ENCODE assay signal across 20 cellular contexts in the genomic region with DNA sequence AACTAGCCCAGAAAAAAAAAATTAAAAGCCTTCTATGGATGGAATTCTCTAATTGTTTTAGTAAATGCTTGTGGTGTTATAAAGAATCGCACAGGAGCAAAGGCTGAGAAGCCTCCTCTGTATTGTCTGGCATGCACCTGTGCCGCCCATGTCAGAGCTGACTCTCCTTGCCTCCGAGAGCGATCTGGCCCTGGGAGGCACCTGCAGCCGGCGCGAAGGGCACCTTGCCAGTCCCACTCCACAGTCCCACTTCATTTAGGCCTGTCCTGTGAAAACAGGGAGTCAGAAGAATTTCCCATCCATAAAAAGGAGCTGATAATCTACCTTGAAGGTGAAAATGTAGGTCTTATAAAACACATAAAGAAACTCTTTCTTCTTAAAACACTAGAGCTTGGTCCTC.
A peak's percentile ranks its signal among the peaks of the same experiment; 100 is the strongest.
DNase-seq lines count a peak whose midpoint lies in the region; ATAC-seq and TF ChIP-seq lines count a peak whose summit lies in the region.
"Had no signal": no experiment of that assay in that cellular context is flagged by ENCODE, and none has a peak within 500 bp of the region (broad histone marks: within the 10 kb centered on the region; RNA-seq: fewer than 3 reads in every experiment).

No MANE protein-coding gene starts in this region.

- H3K27ac Mint-ChIP-seq in osteocyte (ENCODE audit: unreplicated experiment): no peak overlapping the region
- no peak overlapping the region for H3K27ac Mint-ChIP-seq in activated CD8-positive, alpha-beta T cell treated with anti-CD3 and anti-CD28 coated beads, Interleukin-2, amount 10 ng/mL, durations not matched to agents 7 days and 5 days
- H3K27ac Mint-ChIP-seq: CD4-positive, alpha-beta T cell; CD8-positive, alpha-beta memory T cell had no signal

- TF ChIP-seq CTCF in osteocyte (IDR thresholded peaks at IDR 0.05): no peak

- POLR2A ChIA-PET in activated CD8-positive, alpha-beta T cell treated with anti-CD3 and anti-CD28 coated beads, Interleukin-2, amount 10 ng/mL, durations not matched to agents 7 days and 5 days (lab: Charles Lee): no interaction called here

- intact Hi-C loops in Right ventricle myocardium inferior (cut with DNase I): no loop called here
- intact Hi-C loops in left ventricle myocardium superior (cut with micrococcal nuclease): no loop called here

- H3K36me3 Mint-ChIP-seq in osteocyte (ENCODE audit: unreplicated experiment): no peaks in the 10 kb centered on the region
- no peaks in the 10 kb centered on the region for H3K36me3 Mint-ChIP-seq in activated CD8-positive, alpha-beta T cell treated with anti-CD3 and anti-CD28 coated beads, Interleukin-2, amount 10 ng/mL, durations not matched to agents 7 days and 5 days (ENCODE audit: low read depth)
- H3K36me3 Mint-ChIP-seq: CD14-positive monocyte; CD8-positive, alpha-beta memory T cell had no signal

- ATAC-seq in Right ventricle myocardium inferior: no peak
- ATAC-seq in left ventricle myocardium superior: no peak
- ATAC-seq in activated CD8-positive, alpha-beta T cell treated with anti-CD3 and anti-CD28 coated beads, Interleukin-2, amount 10 ng/mL, durations not matched to agents 7 days and 5 days: no peak
- ATAC-seq: GM12878 had no signal

- no peaks in the 10 kb centered on the region for H3K4me1 Mint-ChIP-seq in osteocyte (ENCODE audit: unreplicated experiment)
- no peaks in the 10 kb centered on the region for H3K4me1 Mint-ChIP-seq in activated CD8-positive, alpha-beta T cell treated with anti-CD3 and anti-CD28 coated beads, Interleukin-2, amount 10 ng/mL, durations not matched to agents 7 days and 5 days (ENCODE audit: low read depth)
- H3K4me1 Mint-ChIP-seq: CD14-positive monocyte; CD8-positive, alpha-beta memory T cell had no signal

- peak; percentile 28 for DNase-seq in Right ventricle myocardium inferior (ENCODE audit: missing footprints)
- DNase-seq in left ventricle myocardium superior: no peak
- peak; percentile 54 for DNase-seq in cerebellar cortex (ENCODE audit: low spot score)
- DNase-seq in osteocyte (ENCODE audit: extremely low spot score, unreplicated experiment): peak; percentile 13
- DNase-seq in NCI-H1417 (lab: John Stamatoyannopoulos, UW): no peak
- DNase-seq in activated CD8-positive, alpha-beta T cell treated with anti-CD3 and anti-CD28 coated beads, Interleukin-2, amount 10 ng/mL, durations not matched to agents 7 days and 5 days: no peak
- DNase-seq: 8988T; ACHN; AML-193; BE2C; CD4-positive, alpha-beta T cell; CD8-positive, alpha-beta memory T cell; DMS 273 treated with DMSO at 0.1 percent for 48 hours; DND-41; GDM1; GM23248; H7; HCEC 1CT had no signal

- CTCF ChIA-PET in activated CD8-positive, alpha-beta T cell treated with anti-CD3 and anti-CD28 coated beads, Interleukin-2, amount 10 ng/mL, durations not matched to agents 7 days and 5 days (lab: Charles Lee): no interaction called here

- H3K9me3 Mint-ChIP-seq in osteocyte (ENCODE audit: unreplicated experiment): no peaks in the 10 kb centered on the region
- no peaks in the 10 kb centered on the region for H3K9me3 Mint-ChIP-seq in activated CD8-positive, alpha-beta T cell treated with anti-CD3 and anti-CD28 coated beads, Interleukin-2, amount 10 ng/mL, durations not matched to agents 7 days and 5 days (ENCODE audit: insufficient read depth)
- H3K9me3 Mint-ChIP-seq: CD4-positive, alpha-beta T cell had no signal

- H3K4me3 Mint-ChIP-seq in osteocyte (ENCODE audit: unreplicated experiment): no peak overlapping the region
- H3K4me3 Mint-ChIP-seq in activated CD8-positive, alpha-beta T cell treated with anti-CD3 and anti-CD28 coated beads, Interleukin-2, amount 10 ng/mL, durations not matched to agents 7 days and 5 days: no peak overlapping the region
- H3K4me3 Mint-ChIP-seq: CD14-positive monocyte; CD4-positive, alpha-beta T cell; CD8-positive, alpha-beta memory T cell had no signal

- H3K27me3 Mint-ChIP-seq in osteocyte (ENCODE audit: unreplicated experiment): peaks cover 30% of the 10 kb centered on the region
- H3K27me3 Mint-ChIP-seq in activated CD8-positive, alpha-beta T cell treated with anti-CD3 and anti-CD28 coated beads, Interleukin-2, amount 10 ng/mL, durations not matched to agents 7 days and 5 days (ENCODE audit: low read depth): peaks cover 1% of the 10 kb centered on the region

Comparison
In these comparisons a context has a peak if more than half of its experiments do, and no peak if none do; other contexts are left out.
1. DNase-seq: peak in Right ventricle myocardium inferior (single experiment), cerebellar cortex (single experiment) and osteocyte (single experiment); none in left ventricle myocardium superior (single experiment), NCI-H1417 (0 of 3) and activated CD8-positive, alpha-beta T cell treated with anti-CD3 and anti-CD28 coated beads, Interleukin-2, amount 10 ng/mL, durations not matched to agents 7 days and 5 days (single experiment).